Comparison of ENCODE assay signal across 14 cellular contexts in genomic region chr3:14406336-14406735, GRCh38. TPM values are rescaled to one million over a fixed set of nuclear protein-coding genes. Genes with fewer than 3 reads are reported as not detected.
DNase-seq lines count a peak whose midpoint lies in the region; ATAC-seq, FAIRE-seq and TF ChIP-seq lines count a peak whose summit lies in the region.
"Had no signal": no experiment of that assay in that cellular context is flagged by ENCODE, and none has a peak within 500 bp of the region (broad histone marks: within the 10 kb centered on the region; RNA-seq: fewer than 3 reads in every experiment).

No MANE protein-coding gene starts in this region.

- no peak overlapping the region for H3K56ac ChIP-seq in H1 (replicated peaks; ENCODE audit: insufficient read length, low read depth, low read length)

- no peak for TF ChIP-seq CTCF in CD4-positive, alpha-beta T cell (IDR thresholded peaks at IDR 0.05)
- TF ChIP-seq CTCF in OCI-LY1 (IDR thresholded peaks at IDR 0.05; ENCODE audit: low read length) (no peak), H1 (IDR thresholded peaks at IDR 0.05; ENCODE audit: control extremely low read depth in 1 of 3, insufficient read depth in 1 of 3, low read depth in 1 of 3, low read length in 3 of 3) (no peak), psoas muscle (IDR thresholded peaks at IDR 0.05) (no peak)

- H3K27me3 Mint-ChIP-seq in CD4-positive, alpha-beta T cell: no peaks in the 10 kb centered on the region

- H3K27ac ChIP-seq in CD4-positive, alpha-beta T cell (ENCODE audit: low read depth, low read length): no peak overlapping the region
- H3K27ac ChIP-seq in OCI-LY1 (ENCODE audit: low read depth, low read length, poor library complexity, severe bottlenecking) (peak overlapping the region; percentile 79), H1 (ENCODE audit: low read depth, low read length) (no peak overlapping the region), psoas muscle (peak overlapping the region; percentile 97)

- no peak overlapping the region for H2AK5ac ChIP-seq in H1 (ENCODE audit: low read depth, low read length)

- H3K18ac ChIP-seq in H1 (ENCODE audit: extremely low read depth, low read length): peak overlapping the region; percentile 32; the same call in 1 of the 2 replicates

- H3K4me3 ChIP-seq in OCI-LY1 (ENCODE audit: low read depth, low read length, poor library complexity, severe bottlenecking) (peak overlapping the region; percentile 87), H1 (ENCODE audit: extremely low read depth in 1 of 4, insufficient read depth in 2 of 4, low read depth in 3 of 4, low read length in 4 of 4) (no peak overlapping the region), psoas muscle (peak overlapping the region; percentile 91)

- no peak overlapping the region; the same call in 1 of the 2 replicates for H2BK5ac ChIP-seq in H1 (ENCODE audit: low read depth, low read length)

- H2BK15ac ChIP-seq in H1 (ENCODE audit: low read length): no peak overlapping the region

- peaks cover 36% of the 10 kb centered on the region; the same call in 1 of the 2 replicates for H3K36me3 ChIP-seq in OCI-LY1 (ENCODE audit: insufficient read depth, low read length)
- peaks cover 0 to 9% (median 3%) of the 10 kb centered on the region in 4 experiments; a peak in 1 of 8 replicates for H3K36me3 ChIP-seq in H1 (ENCODE audit: control insufficient read depth in 2 of 4, insufficient read depth in 4 of 4, low read length in 3 of 4)
- peaks cover 0 to 21% of the 10 kb centered on the region in 2 donors for H3K36me3 ChIP-seq in psoas muscle (ENCODE audit: insufficient read depth in 1 of 2, low read depth in 1 of 2)

- no peak overlapping the region for H4K91ac ChIP-seq in H1 (replicated peaks; ENCODE audit: insufficient read length, low read length)

- ATAC-seq in CD4-positive, alpha-beta T cell (ENCODE audit: poor library complexity): no peak
- ATAC-seq in psoas muscle (no peak), HG02759 (IDR thresholded peaks at IDR 0.05; ENCODE audit: unreplicated experiment) (no peak), HG02970 (IDR thresholded peaks at IDR 0.05; ENCODE audit: low FRiP score, unreplicated experiment) (no peak), left cardiac atrium (no peak)
- ATAC-seq: Right ventricle myocardium inferior had no signal

- CTCF ChIA-PET in CD4-positive, alpha-beta T cell (lab: Charles Lee): interaction anchor here (1.0 to 2.3 kb wide), 3 partner anchors 50 to 62 kb away, joined by 3 to 9 read pairs (median 4); no protein-coding TSS in a partner anchor
- CTCF ChIA-PET in H1 (lab: Charles Lee; ENCODE audit: partially characterized antibody): interaction anchor here (1.2 to 3.8 kb wide), 5 partner anchors 9 to 55 kb away, joined by 3 to 16 read pairs (median 4); no protein-coding TSS in a partner anchor

- H3K27me3 ChIP-seq in CD4-positive, alpha-beta T cell (ENCODE audit: control insufficient read depth, insufficient read depth, low read length): no peaks in the 10 kb centered on the region
- H3K27me3 ChIP-seq in OCI-LY1 (ENCODE audit: insufficient read depth, low read length): no peaks in the 10 kb centered on the region
- no peaks in the 10 kb centered on the region for H3K27me3 ChIP-seq in H1 (replicated peaks in 1 of 4; ENCODE audit: control insufficient read depth in 3 of 4, extremely low read depth in 1 of 4, insufficient read depth in 3 of 4, low read length in 3 of 4)
- H3K27me3 ChIP-seq in psoas muscle (ENCODE audit: insufficient read depth in 3 of 3, low read length in 2 of 3): no peaks in the 10 kb centered on the region

- no peak for TF ChIP-seq POLR2A in H1 (IDR thresholded peaks at IDR 0.05; ENCODE audit: control extremely low read depth in 1 of 2, low read depth in 2 of 2, low read length in 2 of 2)

- no peak overlapping the region; the same call in 1 of the 2 replicates for H3K9ac ChIP-seq in OCI-LY1 (ENCODE audit: low read length)
- H3K9ac ChIP-seq in H1 (replicated peaks in 1 of 4; ENCODE audit: extremely low read depth in 1 of 4, low read depth in 3 of 4, low read length in 3 of 4): no peak overlapping the region

- FAIRE-seq in H1 (lab: Jason Lieb, UNC): no peak

- H3K79me2 ChIP-seq in OCI-LY1 (ENCODE audit: insufficient read depth, low read length): peaks cover 72% of the 10 kb centered on the region
- peaks cover 47 to 82% of the 10 kb centered on the region in 2 experiments for H3K79me2 ChIP-seq in H1 (ENCODE audit: control insufficient read depth in 1 of 2, insufficient read depth in 2 of 2, low read length in 2 of 2)

- peak overlapping the region; percentile 66 for H3K27ac Mint-ChIP-seq in CD4-positive, alpha-beta T cell

- intact Hi-C loops in CD4-positive, alpha-beta T cell (cut with DNase I, micrococcal nuclease): loop anchor here in 1 of 2 experiments (10.0 kb wide), 2 partner anchors 538 to 752 kb away; partner anchors contain the start of gene NR2C2
- intact Hi-C loops in psoas muscle (cut with DNase I) (loop anchor here in 1 of 2 donors (10.0 kb wide), 1 partner anchor 202 kb away; no protein-coding TSS in a partner anchor), left cardiac atrium (cut with DNase I) (no loop called here)

- WGBS in H1 (ENCODE audit: extremely low coverage in 1 of 2, insufficient coverage in 1 of 2, insufficient read length in 1 of 2, insufficient replicate concordance in 2 of 2, low coverage in 1 of 2, low lambda C conversion rate in 2 of 2, missing lambda C conversion rate in 1 of 2), 2 experiments: 68% methylated on average over 5 of the region's 5 CpGs; no CpG with 5 or more reads in 1 of the 2 experiments
- WGBS in psoas muscle, 3 donors: 72 to 77% (median 74%) methylated on average over 5 of the region's 5 CpGs

- H3K14ac ChIP-seq in H1 (ENCODE audit: insufficient read length): no peak overlapping the region

- H3K4me3 Mint-ChIP-seq in CD4-positive, alpha-beta T cell: no peak overlapping the region

- no peaks in the 10 kb centered on the region for H3K9me3 Mint-ChIP-seq in CD4-positive, alpha-beta T cell

- H3K23ac ChIP-seq in H1 (ENCODE audit: insufficient read length): no peak overlapping the region

- H3F3A ChIP-seq in OCI-LY1 (ENCODE audit: insufficient read depth, low read length): no peaks in the 10 kb centered on the region

- no peak overlapping the region for H2BK20ac ChIP-seq in H1 (ENCODE audit: low read length)

- H3K36me3 Mint-ChIP-seq in CD4-positive, alpha-beta T cell (ENCODE audit: low read depth): peaks cover 33% of the 10 kb centered on the region

- no peak overlapping the region; the same call in 1 of the 2 replicates for H2BK12ac ChIP-seq in H1 (ENCODE audit: low read depth, low read length)

- H4K8ac ChIP-seq in H1 (ENCODE audit: extremely low read depth, insufficient read depth, low read length): no peak overlapping the region

- POLR2A ChIA-PET in CD4-positive, alpha-beta T cell (lab: Charles Lee): interaction anchor here (1.2 kb wide), 1 partner anchor 26 kb away, joined by 6 read pairs; no protein-coding TSS in a partner anchor
- POLR2A ChIA-PET in H1 (lab: Charles Lee; ENCODE audit: partially characterized antibody): interaction anchor here (1.1 to 6.5 kb wide), 10 partner anchors 9 to 227 kb away, joined by 3 to 41 read pairs (median 6); partner anchors contain the start of genes LSM3 and XPC

- no peaks in the 10 kb centered on the region for H3K9me3 ChIP-seq in CD4-positive, alpha-beta T cell (ENCODE audit: control insufficient read depth, low read length)
- H3K9me3 ChIP-seq in OCI-LY1 (ENCODE audit: low read length): no peaks in the 10 kb centered on the region
- no peaks in the 10 kb centered on the region for H3K9me3 ChIP-seq in H1 (ENCODE audit: insufficient read depth in 2 of 2, low read depth in 1 of 2, low read length in 1 of 2)
- H3K9me3 ChIP-seq in psoas muscle: no peaks in the 10 kb centered on the region

- H2AFZ ChIP-seq in OCI-LY1 (ENCODE audit: low read length) (no peak overlapping the region), H1 (ENCODE audit: low read length) (no peak overlapping the region)

- no peak for DNase-seq in CD4-positive, alpha-beta T cell
- DNase-seq in H1 (ENCODE audit: low read depth in 1 of 2, low spot score in 2 of 2) (no peak), psoas muscle (no peak), DMS153 (lab: John Stamatoyannopoulos, UW) (no peak), left cardiac atrium (no peak)
- DNase-seq: activated CD8-positive, alpha-beta memory T cell treated with anti-CD3 and anti-CD28 coated beads, Interleukin-2, amount 50 U/mL, for 4 hours; amniotic stem cell; COR-L47; NCI-H1694; retina had no signal

- H4K20me1 ChIP-seq in OCI-LY1 (ENCODE audit: insufficient read depth, low read length): no peaks in the 10 kb centered on the region
- peaks cover 12 to 43% of the 10 kb centered on the region in 2 experiments for H4K20me1 ChIP-seq in H1 (replicated peaks in 1 of 2; ENCODE audit: control insufficient read depth in 1 of 2, insufficient read depth in 2 of 2, low read length in 2 of 2)

- no peak for TF ChIP-seq EP300 in H1 (IDR thresholded peaks at IDR 0.05; ENCODE audit: borderline replicate concordance in 1 of 2, low read depth in 2 of 2, low read length in 2 of 2)

- H3K4me2 ChIP-seq in OCI-LY1 (ENCODE audit: low read length): peak overlapping the region; percentile 97
- peak overlapping the region in 1 of 2 experiments; percentile 100; a peak in 1 of 4 replicates for H3K4me2 ChIP-seq in H1 (ENCODE audit: insufficient read depth in 1 of 2, low read depth in 2 of 2, low read length in 2 of 2)

- no peak for TF ChIP-seq RAD21 in H1 (IDR thresholded peaks at IDR 0.05 in 1 of 2, conservative IDR thresholded peaks at IDR 0.05 in 1 of 2; ENCODE audit: low read depth in 2 of 2, low read length in 2 of 2)

- no peak overlapping the region for H2BK120ac ChIP-seq in H1 (replicated peaks; ENCODE audit: low read depth, low read length)

- no peak overlapping the region for H3K4ac ChIP-seq in H1 (replicated peaks; ENCODE audit: insufficient read length, low read depth, low read length)

- H3K9me2 ChIP-seq in OCI-LY1 (ENCODE audit: low read depth, low read length): no peaks in the 10 kb centered on the region

- no peak overlapping the region for H4K5ac ChIP-seq in H1 (ENCODE audit: insufficient read length, low read depth, low read length)

- H3K79me1 ChIP-seq in H1 (ENCODE audit: low read depth, low read length): peaks cover 34% of the 10 kb centered on the region

- H3K4me1 ChIP-seq in OCI-LY1 (ENCODE audit: insufficient read depth, low read length, severe bottlenecking): peaks cover 74% of the 10 kb centered on the region
- H3K4me1 ChIP-seq in H1 (replicated peaks in 1 of 4; ENCODE audit: control insufficient read depth in 3 of 4, insufficient read depth in 4 of 4, low read length in 3 of 4): peaks cover 5 to 29% (median 16%) of the 10 kb centered on the region in 4 experiments
- peaks cover 63% of the 10 kb centered on the region for H3K4me1 ChIP-seq in psoas muscle

- H3K4me1 Mint-ChIP-seq in CD4-positive, alpha-beta T cell (ENCODE audit: low read depth): peaks cover 60% of the 10 kb centered on the region

- H3K23me2 ChIP-seq in H1 (ENCODE audit: low read depth, low read length): peaks cover 13% of the 10 kb centered on the region

RNA-seq across cellular contexts. Expression of gene SLC6A6, which starts 3.9 kb away (rescaled TPM):
- total RNA-seq in CD4-positive, alpha-beta T cell: 10 to 100 TPM; 27.8 to 31.2 TPM
- 140 and 144 TPM in 2 replicates for total RNA-seq in H1 (2021; fragmentation: NEBNext Ultra II Directional; extraction: Animal tissue kit (Norgen Biotek cat#: 25700))
- polyA plus RNA-seq in H1 (2011; rRNA removed) (66.2 and 77.8 TPM in 2 replicates), psoas muscle (10 to 100 TPM; 12.6 to 76.1 (median 52.8) TPM)
- polyA plus RNA-seq in H1 (2011; cell fraction: cytosol; rRNA removed): 69.0 TPM
- 164 TPM for polyA plus RNA-seq in H1 (2011; cell fraction: nucleus; rRNA removed)
- 61.4 to 78.1 TPM (median 74.2 TPM) in 4 replicates for polyA plus RNA-seq in H1 (2012, experiment 1 of 2)
- 45.2 TPM for polyA plus RNA-seq in H1 (2012, experiment 2 of 2)
- 158 TPM for polyA plus RNA-seq in H1 (2013, experiment 1 of 2)
- polyA plus RNA-seq in H1 (2013, experiment 2 of 2): 135 TPM
- 242 and 245 TPM in 2 replicates for polyA minus RNA-seq in H1 (2011; rRNA and poly(A)+ RNA removed)
- 135 TPM for polyA minus RNA-seq in H1 (2011; cell fraction: cytosol; rRNA and poly(A)+ RNA removed)
- 104 TPM for polyA minus RNA-seq in H1 (2011; cell fraction: nucleus; rRNA and poly(A)+ RNA removed)
- total RNA-seq in psoas muscle (100 to 1,000 TPM in 1 of 4 donors, 10 to 100 TPM in 3; 10.3 to 104 (median 34.7) TPM), left cardiac atrium (100 to 1,000 TPM in 1 of 2 donors, 10 to 100 TPM in 1; 24.4 to 180 TPM)

Comparison
In these comparisons a context has a peak if more than half of its experiments do, and no peak if none do; other contexts are left out.
1. H3K27ac ChIP-seq: peak in OCI-LY1 (single experiment) and psoas muscle (single experiment); none in CD4-positive, alpha-beta T cell (single experiment) and H1 (single experiment).
2. H3K4me3 ChIP-seq: peak in OCI-LY1 (single experiment) and psoas muscle (single experiment); none in H1 (0 of 4).